8 cellular contexts compared by ENCODE assay signal in the genomic region with DNA sequence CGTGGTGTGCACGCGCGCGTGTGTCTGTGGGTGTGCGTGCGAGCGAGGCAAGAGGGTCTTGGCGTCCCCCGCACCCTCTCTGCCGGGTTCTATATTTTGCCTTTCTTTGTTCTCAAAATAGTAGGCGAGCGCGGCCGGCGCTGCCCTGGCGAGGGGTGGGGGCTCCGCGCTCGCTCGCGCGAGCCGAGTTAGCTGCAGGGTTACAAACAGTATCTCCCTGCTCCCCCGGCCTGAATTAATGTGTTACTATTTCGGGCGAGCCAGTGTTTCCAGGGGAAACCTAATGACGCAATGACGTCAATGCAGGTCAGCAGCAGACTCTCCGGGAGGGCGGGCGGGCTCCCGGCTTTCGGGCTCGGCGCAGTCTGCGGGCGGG.
DNase-seq lines count a peak whose midpoint lies in the region; ATAC-seq and TF ChIP-seq lines count a peak whose summit lies in the region.

No MANE protein-coding gene starts in this region.

- CTCF ChIA-PET in CD4-positive, alpha-beta T cell (lab: Charles Lee), result no interaction called here

- H3K4me3 ChIP-seq in HL-60 (replicated peaks; ENCODE audit: insufficient read depth, low read length), result peak overlapping the region; percentile 50
- peak overlapping the region; percentile 47 to 82 (median 66) for H3K4me3 ChIP-seq in dorsolateral prefrontal cortex
- H3K4me3 ChIP-seq in tibial artery, result peak overlapping the region; percentile 34 to 44

- no peaks in the 10 kb centered on the region for H3K36me3 Mint-ChIP-seq in CD4-positive, alpha-beta T cell (ENCODE audit: low read depth)

- H3K27ac Mint-ChIP-seq in CD4-positive, alpha-beta T cell, result no peak overlapping the region

- H3K9me3 Mint-ChIP-seq in CD4-positive, alpha-beta T cell, result no peaks in the 10 kb centered on the region

- no peak overlapping the region for H3K27ac ChIP-seq in CD4-positive, alpha-beta T cell (ENCODE audit: low read depth, low read length)
- H3K27ac ChIP-seq in HL-60 (replicated peaks) (no peak overlapping the region), dorsolateral prefrontal cortex (peak overlapping the region in 58 of 59 donors; percentile 38 to 93 (median 82)), tibial artery (no peak overlapping the region)

- H3K4me3 Mint-ChIP-seq in CD4-positive, alpha-beta T cell, result peak overlapping the region; percentile 67

- POLR2A ChIA-PET in CD4-positive, alpha-beta T cell (lab: Charles Lee), result no interaction called here

- peak; percentile 46 for ATAC-seq in CD4-positive, alpha-beta T cell (ENCODE audit: poor library complexity)
- ATAC-seq in HG02973 (IDR thresholded peaks at IDR 0.05; ENCODE audit: unreplicated experiment), result no peak

- intact Hi-C loops in CD4-positive, alpha-beta T cell (cut with DNase I, micrococcal nuclease), result no loop called here
- intact Hi-C loops in dorsolateral prefrontal cortex (cut with DNase I), result no loop called here
- intact Hi-C loops in tibial artery (cut with DNase I; ENCODE audit: low total_unique reads), result no loop called here

- DNase-seq in CD4-positive, alpha-beta T cell, result no peak
- DNase-seq in HL-60 (ENCODE audit: low read depth in 1 of 2, low spot score in 1 of 2), result peak; percentile 39 to 45
- DNase-seq in RPMI7951 (ENCODE audit: low read depth), result peak; percentile 47
- DNase-seq in dorsolateral prefrontal cortex, result peak in 6 of 10 donors; percentile 65 to 79 (median 76)
- peak; percentile 73 for DNase-seq in mesenteric fat pad (ENCODE audit: low spot score)
- DNase-seq in tibial artery, result peak in 1 of 2 donors; percentile 45
- no peak for DNase-seq in stimulated activated naive CD4-positive, alpha-beta T cell treated with Interleukin-2 at 50 U/mL for 16 hours (lab: John Stamatoyannopoulos, UW)

- H3K36me3 ChIP-seq in tibial artery, result no peaks in the 10 kb centered on the region

- no peak for TF ChIP-seq CTCF in CD4-positive, alpha-beta T cell (IDR thresholded peaks at IDR 0.05)
- no peak for TF ChIP-seq CTCF in HL-60 (IDR thresholded peaks at IDR 0.05; ENCODE audit: insufficient read depth, low read length)
- no peak for TF ChIP-seq CTCF in dorsolateral prefrontal cortex (IDR thresholded peaks at IDR 0.05 in 54 of 56, conservative IDR thresholded peaks at IDR 0.05 in 2 of 56; ENCODE audit: low read depth in 1 of 56, partially characterized antibody in 56 of 56)
- TF ChIP-seq CTCF in tibial artery (IDR thresholded peaks at IDR 0.05), result no peak

- peaks cover 0 to 24% (median 19%) of the 10 kb centered on the region in 4 donors for H3K4me1 ChIP-seq in tibial artery

- H3K27me3 Mint-ChIP-seq in CD4-positive, alpha-beta T cell, result peaks cover 82% of the 10 kb centered on the region

- H3K9me3 ChIP-seq in CD4-positive, alpha-beta T cell (ENCODE audit: control insufficient read depth, low read length), result no peaks in the 10 kb centered on the region
- H3K9me3 ChIP-seq in tibial artery, result no peaks in the 10 kb centered on the region

- peaks cover 25% of the 10 kb centered on the region for H3K4me1 Mint-ChIP-seq in CD4-positive, alpha-beta T cell (ENCODE audit: low read depth)

- H3K27me3 ChIP-seq in CD4-positive, alpha-beta T cell (ENCODE audit: control insufficient read depth, insufficient read depth, low read length), result peaks cover 59% of the 10 kb centered on the region
- H3K27me3 ChIP-seq in HL-60 (ENCODE audit: insufficient read depth, poor library complexity, severe bottlenecking) (peaks cover 41% of the 10 kb centered on the region), dorsolateral prefrontal cortex (peaks cover 0 to 57% (median 18%) of the 10 kb centered on the region in 45 donors), tibial artery (peaks cover 0 to 95% of the 10 kb centered on the region in 2 donors)

Comparison
In these comparisons a context has a peak if more than half of its experiments do, and no peak if none do; other contexts are left out.
1. DNase-seq: peak in HL-60 (2 of 2), RPMI7951 (single experiment), dorsolateral prefrontal cortex (6 of 10) and mesenteric fat pad (single experiment); none in CD4-positive, alpha-beta T cell (0 of 10) and stimulated activated naive CD4-positive, alpha-beta T cell treated with Interleukin-2 at 50 U/mL for 16 hours (single experiment).
2. H3K27ac ChIP-seq: peak in dorsolateral prefrontal cortex (58 of 59); none in CD4-positive, alpha-beta T cell (single experiment), HL-60 (single experiment) and tibial artery (0 of 2).
3. Peak in every context shown above with its lines, with median percentiles within 50 percentile points of each other: H3K4me3 ChIP-seq.